In the genomic region with DNA sequence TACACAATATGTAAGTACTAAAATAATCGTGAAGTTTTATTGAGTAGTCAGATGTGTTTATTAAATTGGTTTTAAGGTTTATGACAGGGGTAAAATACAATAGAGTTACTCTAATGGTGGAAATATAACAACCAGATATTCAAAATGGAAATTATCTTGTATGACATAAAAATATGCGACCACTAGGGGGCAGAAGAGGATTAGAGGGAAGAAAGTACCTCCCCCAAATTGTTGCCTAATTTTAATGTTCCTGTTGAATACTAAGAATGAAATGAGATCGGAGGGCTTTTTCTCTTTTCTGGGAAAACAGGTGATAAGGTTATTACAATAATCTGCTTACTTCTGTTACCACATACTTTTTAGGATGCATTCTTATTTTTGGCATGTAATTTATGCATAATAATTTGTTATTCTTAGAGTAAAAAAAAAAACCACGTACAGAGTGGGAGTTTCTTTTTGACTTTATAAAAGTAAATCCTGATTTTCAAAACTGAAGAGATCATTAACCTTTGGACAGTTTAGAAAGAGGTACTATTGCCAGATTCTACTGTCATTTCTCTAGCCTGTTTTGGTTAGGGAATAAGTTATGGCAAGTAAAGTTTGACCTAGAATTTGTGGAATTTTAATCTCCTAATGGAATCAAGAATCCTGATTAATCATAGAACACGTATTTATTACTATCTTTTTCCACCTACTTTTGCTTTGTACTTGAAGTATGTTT, we compare ENCODE assay signal across 8 cellular contexts.
DNase-seq lines count a peak whose midpoint lies in the region; ATAC-seq and TF ChIP-seq lines count a peak whose summit lies in the region.

No MANE protein-coding gene starts in this region.

- intact Hi-C loops in tibial artery (cut with DNase I; ENCODE audit: low total_unique reads) = loop anchor here (10.0 kb wide), 1 partner anchor 1350 kb away; the partner anchor contains the start of gene COL12A1

- TF ChIP-seq CTCF in 22Rv1 (IDR thresholded peaks at IDR 0.05) = peak; percentile 93
- peak; percentile 59 for TF ChIP-seq CTCF in astrocyte of the cerebellum (IDR thresholded peaks at IDR 0.05; ENCODE audit: low read depth, low read length, missing control alignments)
- peak; percentile 66 to 71 for TF ChIP-seq CTCF in tibial artery (IDR thresholded peaks at IDR 0.05)

- in situ Hi-C loops in astrocyte of the cerebellum (cut with HindIII; ENCODE audit: low sequenced_read_pairs) = loop anchor here (5.0 kb wide), 1 partner anchor 1357 kb away; no protein-coding TSS in a partner anchor

- no peaks in the 10 kb centered on the region for H3K27me3 ChIP-seq in tibial artery

- peak; percentile 81 for ATAC-seq in HG03159 (IDR thresholded peaks at IDR 0.05; ENCODE audit: unreplicated experiment)

- H3K4me1 ChIP-seq in tibial artery = peaks cover 0 to 4% (median 0%) of the 10 kb centered on the region in 4 donors

- no peaks in the 10 kb centered on the region for H3K36me3 ChIP-seq in tibial artery

- H3K27ac ChIP-seq in 22Rv1 = no peak overlapping the region
- H3K27ac ChIP-seq in tibial artery = no peak overlapping the region

- peak; percentile 67 for DNase-seq in EL
- DNase-seq in NCI-H524 treated with DMSO at 0.1 percent for 48 hours (lab: John Stamatoyannopoulos, UW) = peak; percentile 11
- DNase-seq in astrocyte of the cerebellum (ENCODE audit: low read depth) = peak; percentile 63
- DNase-seq in inferior parietal cortex (ENCODE audit: extremely low spot score) = peak; percentile 79
- DNase-seq in tibial artery = no peak
- no peak for DNase-seq in stimulated activated CD8-positive, alpha-beta memory T cell treated with anti-CD3 and anti-CD28 coated beads, Interleukin-4, amount 100 ng/mL, for 48 hours

- no peaks in the 10 kb centered on the region for H3K9me3 ChIP-seq in tibial artery

- no peak overlapping the region for H3K4me3 ChIP-seq in astrocyte of the cerebellum (ENCODE audit: low read depth, low read length)
- H3K4me3 ChIP-seq in tibial artery = peak overlapping the region in 1 of 2 donors; percentile 33

Comparison
In these comparisons a context has a peak if more than half of its experiments do, and no peak if none do; other contexts are left out.
1. DNase-seq: peak in EL (single experiment), NCI-H524 treated with DMSO at 0.1 percent for 48 hours (single experiment), astrocyte of the cerebellum (single experiment) and inferior parietal cortex (single experiment); none in tibial artery (0 of 2) and stimulated activated CD8-positive, alpha-beta memory T cell treated with anti-CD3 and anti-CD28 coated beads, Interleukin-4, amount 100 ng/mL, for 48 hours (single experiment).
2. Peak in every context shown above with its lines, with median percentiles within 50 percentile points of each other: CTCF ChIP-seq.